ENCODE assay signal across 29 cellular contexts in the genomic region with DNA sequence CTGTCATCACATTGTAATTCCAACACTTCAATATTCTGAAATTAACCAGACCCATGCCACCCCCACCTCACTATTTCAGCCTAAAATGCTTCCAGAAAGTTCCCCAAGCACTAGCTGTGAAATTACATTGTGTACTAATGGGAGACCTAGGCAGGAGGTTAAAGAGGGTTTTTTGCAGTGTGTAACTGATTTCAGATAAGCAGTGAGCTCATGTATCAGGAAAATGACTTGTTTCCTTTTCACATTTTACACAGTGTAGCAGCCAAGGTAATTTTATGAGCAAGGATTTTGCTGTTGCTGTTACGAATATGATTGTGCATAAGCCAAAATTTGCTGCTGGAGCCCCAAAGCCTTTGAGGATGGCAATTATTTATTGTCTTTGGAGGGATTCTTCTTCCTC.
DNase-seq lines count a peak whose midpoint lies in the region; ATAC-seq, FAIRE-seq and TF ChIP-seq lines count a peak whose summit lies in the region.
"Had no signal": no experiment of that assay in that cellular context is flagged by ENCODE, and none has a peak within 500 bp of the region (broad histone marks: within the 10 kb centered on the region; RNA-seq: fewer than 3 reads in every experiment).

No MANE protein-coding gene starts in this region.

- DNase-seq in IMR-90 (peak; percentile 23), astrocyte (ENCODE audit: low read depth) (no peak), left kidney (ENCODE audit: low read depth, low spot score) (peak; percentile 4), mesendoderm (no peak), SHP77 treated with DMSO at 0.1 percent for 48 hours (lab: John Stamatoyannopoulos, UW) (no peak), cerebellar cortex (ENCODE audit: low spot score) (no peak)
- DNase-seq: ACHN; activated CD4-positive, alpha-beta T cell treated with anti-CD3 and anti-CD28 coated beads, Interleukin-2, amount 10 ng/mL, durations not matched to agents 24 days and 14 days; activated CD8-positive, alpha-beta memory T cell treated with anti-CD3 and anti-CD28 coated beads for 24 hours; activated naive CD4-positive, alpha-beta T cell treated with anti-CD3 and anti-CD28 coated beads, Interleukin-2, amount 50 U/mL, for 16 hours; activated T-cell treated with anti-CD3 and anti-CD28 coated beads for 4 hours; CD4-positive, alpha-beta memory T cell; effector CD8-positive, alpha-beta T cell; Kasumi-1; NCI-H1417 treated with DMSO at 0.1 percent for 48 hours; NCI-H2029 treated with DMSO at 0.1 percent for 48 hours; NCI-H526 treated with DMSO at 0.1 percent for 48 hours; nephron progenitor cell; SHP77; stimulated activated naive B cell treated with anti-CD40 and anti-IgM and Interleukin-4, amounts not matched to agents 10 μg/mL and 1 μg/mL and 100 μg/mL, for 72 hours; SW 1271; testis had no signal

- H3K9me3 Mint-ChIP-seq in astrocyte (ENCODE audit: unreplicated experiment): peaks cover 2% of the 10 kb centered on the region
- H3K9me3 Mint-ChIP-seq: activated T-helper 2 cell treated with anti-CD3 and anti-CD28 coated beads, Interferon-gamma antibody, Interleukin-2, Interleukin-4, amounts not matched to agents 10 μg/mL and 5 μg/mL and 100 μg/mL, durations not matched to agents 14 hours and 24 hours and 36 hours; nephron progenitor cell; stimulated activated naive B cell treated with anti-CD40 and anti-IgM and Interleukin-4, amounts not matched to agents 10 μg/mL and 1 μg/mL and 100 μg/mL, for 72 hours had no signal

- POLR2A ChIA-PET in IMR-90 (lab: Charles Lee; ENCODE audit: unreplicated experiment): no interaction called here

- H2BK15ac ChIP-seq in IMR-90 (ENCODE audit: low read depth, low read length): peak overlapping the region; percentile 55; the same call in 2 of the 3 replicates
- H2BK15ac ChIP-seq in mesendoderm (replicated peaks; ENCODE audit: low read depth): no peak overlapping the region

- H3K4me1 ChIP-seq in ACC112 (ENCODE audit: control insufficient read depth, insufficient read depth, low read length, unreplicated experiment) (peaks cover 19% of the 10 kb centered on the region), IMR-90 (ENCODE audit: control insufficient read depth, insufficient read depth, low read length) (peaks cover 8% of the 10 kb centered on the region; the same call in 1 of the 2 replicates), astrocyte (ENCODE audit: insufficient read depth, low read length) (peaks cover 15% of the 10 kb centered on the region), mesendoderm (ENCODE audit: control insufficient read depth, low read depth, low read length) (no peaks in the 10 kb centered on the region)
- H3K4me1 ChIP-seq: testis had no signal

- H4K8ac ChIP-seq in IMR-90 (ENCODE audit: low read depth in 2 of 2, low read length in 2 of 2): peak overlapping the region in 1 of 2 experiments; percentile 65; a peak in 2 of 4 replicates
- H4K8ac ChIP-seq in mesendoderm (ENCODE audit: low read depth, low read length): no peak overlapping the region

- H3K14ac ChIP-seq in IMR-90 (replicated peaks; ENCODE audit: low read depth, low read length): peak overlapping the region; percentile 53; the same call in 1 of the 2 replicates

- no peak overlapping the region for H2AK9ac ChIP-seq in IMR-90 (replicated peaks; ENCODE audit: low read depth, low read length, poor library complexity)

- H3K27me3 ChIP-seq in ACC112 (ENCODE audit: insufficient read depth, low read length): no peaks in the 10 kb centered on the region
- no peaks in the 10 kb centered on the region for H3K27me3 ChIP-seq in IMR-90 (ENCODE audit: control insufficient read depth, insufficient read depth, low read length)
- H3K27me3 ChIP-seq in astrocyte (ENCODE audit: insufficient read depth, low read length): no peaks in the 10 kb centered on the region
- no peaks in the 10 kb centered on the region for H3K27me3 ChIP-seq in mesendoderm (ENCODE audit: insufficient read depth, low read length, poor library complexity)
- H3K27me3 ChIP-seq: testis had no signal

- H2AFZ ChIP-seq in ACC112 (ENCODE audit: low read length, unreplicated experiment) (peak overlapping the region; percentile 77), IMR-90 (replicated peaks; ENCODE audit: low read length, poor library complexity) (no peak overlapping the region), astrocyte (ENCODE audit: low read depth, low read length) (no peak overlapping the region)

- H4K20me1 ChIP-seq in IMR-90 (ENCODE audit: insufficient read depth, low read length): no peaks in the 10 kb centered on the region
- no peaks in the 10 kb centered on the region for H4K20me1 ChIP-seq in astrocyte (ENCODE audit: insufficient read depth, low read length)

- dilution Hi-C loops in IMR-90 (cut with HindIII; ENCODE audit: low sequenced_read_pairs, unreplicated experiment): no loop called here

- H3K79me2 ChIP-seq in ACC112 (ENCODE audit: control insufficient read depth, insufficient read depth, low read length, unreplicated experiment) (no peaks in the 10 kb centered on the region), astrocyte (ENCODE audit: insufficient read depth, low read length) (no peaks in the 10 kb centered on the region), mesendoderm (ENCODE audit: control insufficient read depth, insufficient read depth, low read length) (no peaks in the 10 kb centered on the region)

- H3K23ac ChIP-seq in IMR-90 (ENCODE audit: low read depth, low read length) (peak overlapping the region; percentile 45; the same call in 1 of the 2 replicates), mesendoderm (ENCODE audit: low read length) (no peak overlapping the region)

- no peaks in the 10 kb centered on the region for H3K27me3 Mint-ChIP-seq in astrocyte (ENCODE audit: low read depth, unreplicated experiment)
- H3K27me3 Mint-ChIP-seq: activated CD4-positive, alpha-beta T cell treated with anti-CD3 and anti-CD28 coated beads, Interleukin-2, amount 10 ng/mL, durations not matched to agents 24 days and 14 days; CD4-positive, alpha-beta memory T cell had no signal

- peaks cover 5% of the 10 kb centered on the region for H3K9me1 ChIP-seq in IMR-90 (ENCODE audit: insufficient read depth, low read length)

- H2BK120ac ChIP-seq in IMR-90 (ENCODE audit: low read depth, low read length) (peak overlapping the region; percentile 79), mesendoderm (ENCODE audit: low read depth, low read length) (no peak overlapping the region)

- peak overlapping the region; percentile 88 for H2BK5ac ChIP-seq in IMR-90 (ENCODE audit: low read depth, low read length, poor library complexity, severe bottlenecking)
- no peak overlapping the region for H2BK5ac ChIP-seq in mesendoderm (ENCODE audit: low read length)

- H4K5ac ChIP-seq in IMR-90 (ENCODE audit: low read depth, low read length) (peak overlapping the region; percentile 69; the same call in 1 of the 2 replicates), mesendoderm (ENCODE audit: low read length) (no peak overlapping the region)

- CTCF ChIA-PET in IMR-90 (lab: Yijun Ruan, JAX): no interaction called here

- FAIRE-seq in astrocyte (lab: Jason Lieb, UNC): peak; percentile 65
- FAIRE-seq: colon, G401.6 had no signal

- in situ Hi-C loops in IMR-90 (cut with MboI; ENCODE audit: low sequenced_read_pairs): no loop called here

- peaks cover 0 to 17% of the 10 kb centered on the region in 2 experiments; a peak in 2 of 4 replicates for H3K79me1 ChIP-seq in IMR-90 (ENCODE audit: low read depth in 1 of 2, low read length in 2 of 2)
- H3K79me1 ChIP-seq in mesendoderm (ENCODE audit: low read length): no peaks in the 10 kb centered on the region

- H3K4me3 ChIP-seq in ACC112 (ENCODE audit: low read depth, low read length): peak overlapping the region; percentile 26; the same call in 1 of the 2 replicates
- H3K4me3 ChIP-seq in IMR-90 (ENCODE audit: insufficient read depth, low read depth, low read length): no peak overlapping the region
- no peak overlapping the region for H3K4me3 ChIP-seq in astrocyte (ENCODE audit: insufficient read depth, low read depth, low read length)
- no peak overlapping the region for H3K4me3 ChIP-seq in mesendoderm (ENCODE audit: low read length)
- H3K4me3 ChIP-seq: lung, testis had no signal

- H3K4me1 Mint-ChIP-seq in astrocyte (ENCODE audit: low read depth, unreplicated experiment): peaks cover 31% of the 10 kb centered on the region
- H3K4me1 Mint-ChIP-seq: activated CD4-positive, alpha-beta T cell treated with anti-CD3 and anti-CD28 coated beads, Interleukin-2, amount 10 ng/mL, durations not matched to agents 24 days and 14 days; B cell; CD4-positive, alpha-beta memory T cell; nephron progenitor cell; stimulated activated naive B cell treated with anti-CD40 and anti-IgM and Interleukin-4, amounts not matched to agents 10 μg/mL and 1 μg/mL and 100 μg/mL, for 72 hours had no signal

- TF ChIP-seq RAD21 in IMR-90 (IDR thresholded peaks at IDR 0.05; ENCODE audit: low read length): no peak

- peak overlapping the region; percentile 57 for H3K27ac ChIP-seq in ACC112 (ENCODE audit: low read depth, low read length)
- no peak overlapping the region for H3K27ac ChIP-seq in IMR-90 (ENCODE audit: insufficient read depth, low read length)
- peak overlapping the region; percentile 30 for H3K27ac ChIP-seq in astrocyte (ENCODE audit: low read depth, low read length)
- H3K27ac ChIP-seq in mesendoderm (ENCODE audit: low read depth, low read length): no peak overlapping the region
- H3K27ac ChIP-seq: epithelial cell of prostate, testis had no signal

- BruUV-seq in IMR-90 (replicated peaks; lab: Mats Ljungman, UMichigan): no TSS peak

- H2AK5ac ChIP-seq in IMR-90 (ENCODE audit: low read depth, low read length) (peak overlapping the region; percentile 45; the same call in 1 of the 2 replicates), mesendoderm (ENCODE audit: low read length) (no peak overlapping the region)

- peak overlapping the region; percentile 95; the same call in 1 of the 2 replicates for H3K18ac ChIP-seq in IMR-90 (ENCODE audit: low read depth, low read length)
- no peak overlapping the region for H3K18ac ChIP-seq in mesendoderm (ENCODE audit: low read length)

- peak overlapping the region; percentile 93; the same call in 1 of the 2 replicates for H2BK20ac ChIP-seq in IMR-90 (ENCODE audit: low read depth, low read length)

- peak overlapping the region; percentile 67 for H3K27ac Mint-ChIP-seq in astrocyte (ENCODE audit: unreplicated experiment)
- H3K27ac Mint-ChIP-seq: activated CD4-positive, alpha-beta T cell treated with anti-CD3 and anti-CD28 coated beads, Interleukin-2, amount 10 ng/mL, durations not matched to agents 24 days and 14 days; activated T-helper 2 cell treated with anti-CD3 and anti-CD28 coated beads, Interferon-gamma antibody, Interleukin-2, Interleukin-4, amounts not matched to agents 10 μg/mL and 5 μg/mL and 100 μg/mL, durations not matched to agents 14 hours and 24 hours and 36 hours; B cell; CD4-positive, alpha-beta memory T cell; nephron progenitor cell; stimulated activated naive B cell treated with anti-CD40 and anti-IgM and Interleukin-4, amounts not matched to agents 10 μg/mL and 1 μg/mL and 100 μg/mL, for 72 hours had no signal

- no peak for TF ChIP-seq POLR2A in IMR-90 (IDR thresholded peaks at IDR 0.05; ENCODE audit: low read depth, low read length)

- intact Hi-C loops in IMR-90 (cut with micrococcal nuclease): no loop called here

- H3K4me3 Mint-ChIP-seq in astrocyte (ENCODE audit: unreplicated experiment): no peak overlapping the region
- H3K4me3 Mint-ChIP-seq: activated CD4-positive, alpha-beta T cell treated with anti-CD3 and anti-CD28 coated beads, Interleukin-2, amount 10 ng/mL, durations not matched to agents 24 days and 14 days; B cell; CD4-positive, alpha-beta memory T cell; nephron progenitor cell; stimulated activated naive B cell treated with anti-CD40 and anti-IgM and Interleukin-4, amounts not matched to agents 10 μg/mL and 1 μg/mL and 100 μg/mL, for 72 hours had no signal

- TF ChIP-seq CTCF in IMR-90 (conservative IDR thresholded peaks at IDR 0.05; ENCODE audit: low read depth, low read length): no peak
- TF ChIP-seq CTCF in astrocyte (IDR thresholded peaks at IDR 0.05; ENCODE audit: insufficient read depth, low read depth, low read length): no peak

- no peaks in the 10 kb centered on the region for H3K36me3 ChIP-seq in ACC112 (ENCODE audit: insufficient read depth, low read length)
- no peaks in the 10 kb centered on the region for H3K36me3 ChIP-seq in IMR-90 (ENCODE audit: control insufficient read depth, insufficient read depth, low read length)
- no peaks in the 10 kb centered on the region for H3K36me3 ChIP-seq in astrocyte (ENCODE audit: insufficient read depth, low read length)
- H3K36me3 ChIP-seq in mesendoderm (ENCODE audit: control insufficient read depth, insufficient read depth, low read length): no peaks in the 10 kb centered on the region

- peak overlapping the region; percentile 75; the same call in 1 of the 2 replicates for H3K4ac ChIP-seq in IMR-90 (ENCODE audit: low read depth, low read length)
- no peak overlapping the region for H3K4ac ChIP-seq in mesendoderm (ENCODE audit: low read depth, low read length)

- H3K36me3 Mint-ChIP-seq in astrocyte (ENCODE audit: low read depth, unreplicated experiment): no peaks in the 10 kb centered on the region
- H3K36me3 Mint-ChIP-seq: CD4-positive, alpha-beta memory T cell; stimulated activated naive B cell treated with anti-CD40 and anti-IgM and Interleukin-4, amounts not matched to agents 10 μg/mL and 1 μg/mL and 100 μg/mL, for 72 hours had no signal

- no peak overlapping the region; the same call in 1 of the 2 replicates for H3K4me2 ChIP-seq in IMR-90 (ENCODE audit: low read depth, low read length)
- H3K4me2 ChIP-seq in astrocyte (ENCODE audit: low read length): peak overlapping the region; percentile 18
- no peak overlapping the region for H3K4me2 ChIP-seq in mesendoderm (ENCODE audit: low read length)

- H4K91ac ChIP-seq in IMR-90 (ENCODE audit: insufficient read depth, low read depth, low read length): peak overlapping the region; percentile 31; the same call in 1 of the 2 replicates

- H3K9ac ChIP-seq in IMR-90 (ENCODE audit: low read depth, low read length): no peak overlapping the region
- peak overlapping the region; percentile 1 for H3K9ac ChIP-seq in astrocyte (ENCODE audit: low read length)
- H3K9ac ChIP-seq in mesendoderm (ENCODE audit: low read length): no peak overlapping the region

- no peak overlapping the region for H3K56ac ChIP-seq in IMR-90 (ENCODE audit: extremely low read depth, insufficient read depth, low read length)
- no peak overlapping the region for H3K56ac ChIP-seq in mesendoderm (ENCODE audit: low read length)

- WGBS in IMR-90 (ENCODE audit: extremely low coverage in 2 of 2, insufficient read length in 1 of 2), 2 experiments: no CpG with 5 or more reads among the region's 1 CpG
- no CpG with 5 or more reads among the region's 1 CpG for WGBS in mesendoderm (ENCODE audit: extremely low coverage, insufficient coverage, low lambda C conversion rate)

- H3K9me3 ChIP-seq in IMR-90 (ENCODE audit: control insufficient read depth, insufficient read depth, low read length): no peaks in the 10 kb centered on the region
- no peaks in the 10 kb centered on the region for H3K9me3 ChIP-seq in astrocyte (ENCODE audit: insufficient read depth, low read depth, low read length)
- H3K9me3 ChIP-seq: testis had no signal

- no peak for ATAC-seq in IMR-90 (ENCODE audit: low read depth)
- ATAC-seq: stimulated activated naive B cell treated with anti-CD40 and anti-IgM and Interleukin-4, amounts not matched to agents 10 μg/mL and 1 μg/mL and 100 μg/mL, for 72 hours had no signal

Comparison
In these comparisons a context has a peak if more than half of its experiments do, and no peak if none do; other contexts are left out.
1. H3K27ac ChIP-seq: peak in ACC112 (single experiment) and astrocyte (single experiment); none in IMR-90 (single experiment) and mesendoderm (single experiment).
2. DNase-seq: peak in IMR-90 (single experiment) and left kidney (single experiment); none in astrocyte (single experiment), mesendoderm (single experiment), SHP77 treated with DMSO at 0.1 percent for 48 hours (single experiment) and cerebellar cortex (single experiment).